In genomic region chr15:81174759-81175327, GRCh38 we compare ENCODE assay signal across 33 cellular contexts. TPM values are rescaled to one million over a fixed set of nuclear protein-coding genes. Genes with fewer than 3 reads are reported as not detected.
A peak's percentile ranks its signal among the peaks of the same experiment; 100 is the strongest.
DNase-seq lines count a peak whose midpoint lies in the region; ATAC-seq and TF ChIP-seq lines count a peak whose summit lies in the region.
"Had no signal": no experiment of that assay in that cellular context is flagged by ENCODE, and none has a peak within 500 bp of the region (broad histone marks: within the 10 kb centered on the region; RNA-seq: fewer than 3 reads in every experiment).

No MANE protein-coding gene starts in this region.

- peaks cover 18% of the 10 kb centered on the region; the same call in 1 of the 2 replicates for H3K9me2 ChIP-seq in GM23338 (ENCODE audit: insufficient read depth)
- H3K9me2 ChIP-seq: SK-N-SH had no signal

- no peaks in the 10 kb centered on the region for H3K9me3 Mint-ChIP-seq in GM23338
- no peaks in the 10 kb centered on the region for H3K9me3 Mint-ChIP-seq in activated T-helper 1 cell treated with anti-CD3 and anti-CD28 coated beads, Interleukin-12 subunit alpha, Interleukin-12 subunit beta, Interleukin-2, Interleukin-4 antibody, amounts not matched to agents 30 ng/mL and 10 ng/mL and 1 ng/mL, durations not matched to agents 14 hours and 24 hours and 36 hours
- H3K9me3 Mint-ChIP-seq: activated naive CD8-positive, alpha-beta T cell treated with anti-CD3 and anti-CD28 coated beads for 36 hours; naive thymus-derived CD4-positive, alpha-beta T cell; T-helper 1 cell treated with Interleukin-12 subunit alpha and Interleukin-12 subunit beta and Interleukin-4 antibody, amounts not matched to agents 30 μg/mL and 1 μg/mL, for 36 hours had no signal

- no CpG with 5 or more reads among the region's 1 CpG for WGBS in mesendoderm (ENCODE audit: extremely low coverage, insufficient coverage, low lambda C conversion rate)

- no peak overlapping the region for H2BK15ac ChIP-seq in mesendoderm (replicated peaks; ENCODE audit: low read depth)

- H3K4me1 ChIP-seq in GM23338 (ENCODE audit: insufficient read depth) = no peaks in the 10 kb centered on the region
- no peaks in the 10 kb centered on the region for H3K4me1 ChIP-seq in mesendoderm (ENCODE audit: control insufficient read depth, low read depth, low read length)
- H3K4me1 ChIP-seq: ascending aorta, HAP-1, stomach, transverse colon had no signal

- no peaks in the 10 kb centered on the region for H4K20me1 ChIP-seq in GM23338 (replicated peaks; ENCODE audit: insufficient read depth)

- H3F3A ChIP-seq in GM23338 (replicated peaks; ENCODE audit: low read depth) = no peaks in the 10 kb centered on the region

- TF ChIP-seq CTCF in AG09309 (IDR thresholded peaks at IDR 0.05; ENCODE audit: control insufficient read depth, insufficient read depth, low read depth, low read length, missing control alignments) (peak; percentile 2), GM23338 (conservative IDR thresholded peaks at IDR 0.05; ENCODE audit: low read depth in 2 of 2) (peak; percentile 19 to 35; a peak in 2 of 4 replicates), GM13976 (IDR thresholded peaks at IDR 0.05; ENCODE audit: borderline replicate concordance, control extremely low read depth, extremely low read depth, insufficient read depth, missing control alignments) (no peak)

- H3K4me2 ChIP-seq in GM23338 = no peak overlapping the region
- no peak overlapping the region for H3K4me2 ChIP-seq in mesendoderm (ENCODE audit: low read length)
- H3K4me2 ChIP-seq: SK-N-SH had no signal

- no peak overlapping the region for H3K9ac ChIP-seq in mesendoderm (ENCODE audit: low read length)
- H3K9ac ChIP-seq: SK-N-SH had no signal

- no peak; the same call in 1 of the 3 replicates for ATAC-seq in GM23338
- ATAC-seq: naive thymus-derived CD4-positive, alpha-beta T cell had no signal

- H2BK5ac ChIP-seq in mesendoderm (ENCODE audit: low read length) = no peak overlapping the region

- H3K18ac ChIP-seq in mesendoderm (ENCODE audit: low read length) = no peak overlapping the region

- no peak overlapping the region for H4K5ac ChIP-seq in mesendoderm (ENCODE audit: low read length)

- H3K36me3 Mint-ChIP-seq in GM23338 (ENCODE audit: low read depth) = no peaks in the 10 kb centered on the region
- H3K36me3 Mint-ChIP-seq in activated T-helper 1 cell treated with anti-CD3 and anti-CD28 coated beads, Interleukin-12 subunit alpha, Interleukin-12 subunit beta, Interleukin-2, Interleukin-4 antibody, amounts not matched to agents 30 ng/mL and 10 ng/mL and 1 ng/mL, durations not matched to agents 14 hours and 24 hours and 36 hours (ENCODE audit: low read depth) = no peaks in the 10 kb centered on the region
- H3K36me3 Mint-ChIP-seq: activated naive CD8-positive, alpha-beta T cell treated with anti-CD3 and anti-CD28 coated beads for 36 hours; naive thymus-derived CD4-positive, alpha-beta T cell had no signal

- H2BK120ac ChIP-seq in mesendoderm (ENCODE audit: low read depth, low read length) = no peak overlapping the region

- H3K4me3 ChIP-seq in AG09309 (ENCODE audit: control insufficient read depth, low read depth, low read length) = no peak overlapping the region
- no peak overlapping the region for H3K4me3 ChIP-seq in GM23338
- no peak overlapping the region for H3K4me3 ChIP-seq in mesendoderm (ENCODE audit: low read length)
- H3K4me3 ChIP-seq: ascending aorta, HAP-1, stomach, transverse colon had no signal

- H2AK5ac ChIP-seq in mesendoderm (ENCODE audit: low read length) = no peak overlapping the region

- no peak overlapping the region for H3K4ac ChIP-seq in mesendoderm (ENCODE audit: low read depth, low read length)

- no peaks in the 10 kb centered on the region for H3K79me1 ChIP-seq in mesendoderm (ENCODE audit: low read length)

- no peaks in the 10 kb centered on the region for H3K79me2 ChIP-seq in GM23338 (replicated peaks; ENCODE audit: insufficient read depth)
- no peaks in the 10 kb centered on the region for H3K79me2 ChIP-seq in mesendoderm (ENCODE audit: control insufficient read depth, insufficient read depth, low read length)

- no peaks in the 10 kb centered on the region for H3K27me3 ChIP-seq in GM23338 (ENCODE audit: insufficient read depth)
- H3K27me3 ChIP-seq in mesendoderm (ENCODE audit: insufficient read depth, low read length, poor library complexity) = no peaks in the 10 kb centered on the region
- H3K27me3 ChIP-seq: ascending aorta had no signal

- H3K56ac ChIP-seq in mesendoderm (ENCODE audit: low read length) = no peak overlapping the region

- H3K27ac Mint-ChIP-seq in GM23338 = no peak overlapping the region
- H3K27ac Mint-ChIP-seq in activated T-helper 1 cell treated with anti-CD3 and anti-CD28 coated beads, Interleukin-12 subunit alpha, Interleukin-12 subunit beta, Interleukin-2, Interleukin-4 antibody, amounts not matched to agents 30 ng/mL and 10 ng/mL and 1 ng/mL, durations not matched to agents 14 hours and 24 hours and 36 hours = no peak overlapping the region
- H3K27ac Mint-ChIP-seq: activated naive CD8-positive, alpha-beta T cell treated with anti-CD3 and anti-CD28 coated beads for 36 hours; naive thymus-derived CD4-positive, alpha-beta T cell; T-helper 1 cell treated with Interleukin-12 subunit alpha and Interleukin-12 subunit beta and Interleukin-4 antibody, amounts not matched to agents 30 μg/mL and 1 μg/mL, for 36 hours had no signal

- DNase-seq in AG09309 (ENCODE audit: low read depth) (no peak), GM23338 (ENCODE audit: low spot score) (peak; percentile 13), astrocyte of the hippocampus (ENCODE audit: low read depth, low spot score) (peak; percentile 27), mesendoderm (peak; percentile 46), GM13976 (ENCODE audit: low spot score) (no peak), NCI-H748 (lab: John Stamatoyannopoulos, UW; ENCODE audit: unreplicated experiment) (no peak), GM19238 (ENCODE audit: insufficient read length, low spot score) (no peak)
- no peak for DNase-seq in activated T-helper 1 cell treated with anti-CD3 and anti-CD28 coated beads, Interleukin-12 subunit alpha, Interleukin-12 subunit beta, Interleukin-2, Interleukin-4 antibody, amounts not matched to agents 30 ng/mL and 10 ng/mL and 1 ng/mL, durations not matched to agents 14 hours and 24 hours and 36 hours (ENCODE audit: low spot score)
- DNase-seq: activated CD4-positive, alpha-beta T cell treated with anti-CD3 and anti-CD28 coated beads for 1 hour; activated effector memory CD4-positive, alpha-beta T cell treated with anti-CD3 and anti-CD28 coated beads, Interleukin-2, amount 50 U/mL, for 16 hours; activated naive CD8-positive, alpha-beta T cell treated with anti-CD3 and anti-CD28 coated beads for 36 hours; activated T-cell treated with anti-CD3 and anti-CD28 coated beads for 4 hours; central memory CD4-positive, alpha-beta T cell; DND-41; midbrain; naive thymus-derived CD4-positive, alpha-beta T cell; NCI-H1417; NCI-H2081; NCI-H226; NCI-H69; nucleus accumbens; SK-N-SH; small intestine; stomach; transverse colon had no signal

- in situ Hi-C loops in GM13976 (cut with MboI; ENCODE audit: low sequenced_read_pairs, unreplicated experiment) = no loop called here

- no peaks in the 10 kb centered on the region for H3K36me3 ChIP-seq in GM23338 (ENCODE audit: insufficient read depth)
- H3K36me3 ChIP-seq in mesendoderm (ENCODE audit: control insufficient read depth, insufficient read depth, low read length) = no peaks in the 10 kb centered on the region
- H3K36me3 ChIP-seq: ascending aorta, HAP-1, stomach, transverse colon had no signal

- H3K27ac ChIP-seq in GM23338 (ENCODE audit: low read depth) = no peak overlapping the region
- no peak overlapping the region for H3K27ac ChIP-seq in mesendoderm (ENCODE audit: low read depth, low read length)
- H3K27ac ChIP-seq: ascending aorta, C4-2B, RWPE1, stomach, transverse colon had no signal

- H2AFZ ChIP-seq in GM23338 = no peak overlapping the region

- H3K23ac ChIP-seq in mesendoderm (ENCODE audit: low read length) = no peak overlapping the region

- no peaks in the 10 kb centered on the region for H3K4me1 Mint-ChIP-seq in GM23338
- H3K4me1 Mint-ChIP-seq in activated T-helper 1 cell treated with anti-CD3 and anti-CD28 coated beads, Interleukin-12 subunit alpha, Interleukin-12 subunit beta, Interleukin-2, Interleukin-4 antibody, amounts not matched to agents 30 ng/mL and 10 ng/mL and 1 ng/mL, durations not matched to agents 14 hours and 24 hours and 36 hours (ENCODE audit: low read depth) = no peaks in the 10 kb centered on the region
- H3K4me1 Mint-ChIP-seq: activated naive CD8-positive, alpha-beta T cell treated with anti-CD3 and anti-CD28 coated beads for 36 hours had no signal

- H3K27me3 Mint-ChIP-seq in GM23338 (ENCODE audit: insufficient read depth, low read depth, poor library complexity) = no peaks in the 10 kb centered on the region
- H3K27me3 Mint-ChIP-seq in activated T-helper 1 cell treated with anti-CD3 and anti-CD28 coated beads, Interleukin-12 subunit alpha, Interleukin-12 subunit beta, Interleukin-2, Interleukin-4 antibody, amounts not matched to agents 30 ng/mL and 10 ng/mL and 1 ng/mL, durations not matched to agents 14 hours and 24 hours and 36 hours (ENCODE audit: insufficient read depth) = peaks cover 21% of the 10 kb centered on the region

- no peak overlapping the region for H4K8ac ChIP-seq in mesendoderm (ENCODE audit: low read depth, low read length)

- no peak overlapping the region for H3K4me3 Mint-ChIP-seq in GM23338
- H3K4me3 Mint-ChIP-seq in activated T-helper 1 cell treated with anti-CD3 and anti-CD28 coated beads, Interleukin-12 subunit alpha, Interleukin-12 subunit beta, Interleukin-2, Interleukin-4 antibody, amounts not matched to agents 30 ng/mL and 10 ng/mL and 1 ng/mL, durations not matched to agents 14 hours and 24 hours and 36 hours = no peak overlapping the region
- H3K4me3 Mint-ChIP-seq: activated naive CD8-positive, alpha-beta T cell treated with anti-CD3 and anti-CD28 coated beads for 36 hours; naive thymus-derived CD4-positive, alpha-beta T cell; T-helper 1 cell treated with Interleukin-12 subunit alpha and Interleukin-12 subunit beta and Interleukin-4 antibody, amounts not matched to agents 30 μg/mL and 1 μg/mL, for 36 hours had no signal

- intact Hi-C loops in activated T-helper 1 cell treated with anti-CD3 and anti-CD28 coated beads, Interleukin-12 subunit alpha, Interleukin-12 subunit beta, Interleukin-2, Interleukin-4 antibody, amounts not matched to agents 30 ng/mL and 10 ng/mL and 1 ng/mL, durations not matched to agents 14 hours and 24 hours and 36 hours (cut with micrococcal nuclease) = no loop called here

RNA-seq across cellular contexts. Expression of gene IL16, which starts 21.8 kb away (rescaled TPM):
- total RNA-seq in GM23338 (2014; rRNA removed; shearing (Covaris generic)) = not detected in 2 replicates
- 0.16 and 0.29 TPM in 2 replicates for polyA plus RNA-seq in GM23338 (2016; fragmentation: Nextera tagmentation; extraction: Ambion mirVana)
- 0.04 TPM for polyA plus RNA-seq in mesendoderm (2013, experiment 1 of 2)
- 0.11 TPM for polyA plus RNA-seq in mesendoderm (2013, experiment 2 of 2)
- total RNA-seq in activated T-helper 1 cell treated with anti-CD3 and anti-CD28 coated beads, Interleukin-12 subunit alpha, Interleukin-12 subunit beta, Interleukin-2, Interleukin-4 antibody, amounts not matched to agents 30 ng/mL and 10 ng/mL and 1 ng/mL, durations not matched to agents 14 hours and 24 hours and 36 hours = 107 and 111 TPM in 2 replicates
- total RNA-seq: HT-29, M059J had no signal
- polyA plus RNA-seq: SK-N-SH had no signal

RNA-seq across cellular contexts. Expression of gene CFAP161, which starts 40.8 kb away (rescaled TPM):
- not detected in 2 replicates for total RNA-seq in GM23338 (2014; rRNA removed; shearing (Covaris generic))
- polyA plus RNA-seq in GM23338 (2016; fragmentation: Nextera tagmentation; extraction: Ambion mirVana) = 0.13 TPM in 1 of 2 replicates, not detected in the other
- 0.06 TPM for polyA plus RNA-seq in mesendoderm (2013, experiment 1 of 2)
- polyA plus RNA-seq in mesendoderm (2013, experiment 2 of 2) = 0.07 TPM
- total RNA-seq in activated T-helper 1 cell treated with anti-CD3 and anti-CD28 coated beads, Interleukin-12 subunit alpha, Interleukin-12 subunit beta, Interleukin-2, Interleukin-4 antibody, amounts not matched to agents 30 ng/mL and 10 ng/mL and 1 ng/mL, durations not matched to agents 14 hours and 24 hours and 36 hours = not detected in 2 replicates
- total RNA-seq: activated naive CD8-positive, alpha-beta T cell treated with anti-CD3 and anti-CD28 coated beads for 36 hours; ascending aorta; M059J; naive thymus-derived CD4-positive, alpha-beta T cell; transverse colon had no signal
- polyA plus RNA-seq: fibroblast of lung; naive thymus-derived CD4-positive, alpha-beta T cell had no signal

Comparison
In these comparisons a context has a peak if more than half of its experiments do, and no peak if none do; other contexts are left out.
1. DNase-seq: peak in GM23338 (single experiment), astrocyte of the hippocampus (single experiment) and mesendoderm (single experiment); none in AG09309 (single experiment), GM13976 (single experiment), activated T-helper 1 cell treated with anti-CD3 and anti-CD28 coated beads, Interleukin-12 subunit alpha, Interleukin-12 subunit beta, Interleukin-2, Interleukin-4 antibody, amounts not matched to agents 30 ng/mL and 10 ng/mL and 1 ng/mL, durations not matched to agents 14 hours and 24 hours and 36 hours (single experiment), NCI-H748 (single experiment) and GM19238 (single experiment).
2. RNA of gene IL16, which starts 21.8 kb away (total RNA-seq): 107 to 111 TPM in activated T-helper 1 cell treated with anti-CD3 and anti-CD28 coated beads, Interleukin-12 subunit alpha, Interleukin-12 subunit beta, Interleukin-2, Interleukin-4 antibody, amounts not matched to agents 30 ng/mL and 10 ng/mL and 1 ng/mL, durations not matched to agents 14 hours and 24 hours and 36 hours; not detected in GM23338; every median in the first group is over 100 times any median in the second.